In genomic region chr17:66126231-66126630, GRCh38 we compare ENCODE assay signal across 19 cellular contexts.
"Had no signal": no experiment of that assay in that cellular context is flagged by ENCODE, and none has a peak within 500 bp of the region (broad histone marks: within the 10 kb centered on the region; RNA-seq: fewer than 3 reads in every experiment).

No MANE protein-coding gene starts in this region.

- DNase-seq: activated naive CD4-positive, alpha-beta T cell treated with Interleukin-2 at 50 U/mL for 16 hours; caudate nucleus; effector CD4-positive, alpha-beta T cell; foreskin keratinocyte; kidney glomerular epithelial cell; left ventricle myocardium superior; mesendoderm; natural killer cell; nucleus accumbens; right cardiac atrium; stimulated activated CD4-positive, alpha-beta T cell treated with anti-CD3 and anti-CD28 coated beads, Interleukin-4, amount 100 ng/mL, for 4 hours; stimulated activated CD8-positive, alpha-beta memory T cell treated with anti-CD3 and anti-CD28 coated beads, Interleukin-4, amount 100 ng/mL, for 48 hours; stimulated activated naive CD4-positive, alpha-beta T cell treated with Interleukin-2 at 50 U/mL for 16 hours; T-helper 9 cell; trophoblast cell had no signal

- H3K27ac ChIP-seq: coronary artery, foreskin keratinocyte, SK-N-MC had no signal

- H3K4me2 ChIP-seq: smooth muscle cell had no signal

- H3K4me3 ChIP-seq: coronary artery, SK-N-MC, smooth muscle cell had no signal

- H3K4me1 ChIP-seq: foreskin keratinocyte had no signal

- H3K27me3 ChIP-seq: foreskin keratinocyte had no signal

- ATAC-seq: activated CD4-positive, CD25-positive, alpha-beta regulatory T cell treated with anti-CD3 and anti-CD28 coated beads, Interleukin-2, amount 50 U/mL, for 24 hours; foreskin keratinocyte; left ventricle myocardium superior; natural killer cell; right cardiac atrium had no signal
